9 cellular contexts compared by ENCODE assay signal in the genomic region with DNA sequence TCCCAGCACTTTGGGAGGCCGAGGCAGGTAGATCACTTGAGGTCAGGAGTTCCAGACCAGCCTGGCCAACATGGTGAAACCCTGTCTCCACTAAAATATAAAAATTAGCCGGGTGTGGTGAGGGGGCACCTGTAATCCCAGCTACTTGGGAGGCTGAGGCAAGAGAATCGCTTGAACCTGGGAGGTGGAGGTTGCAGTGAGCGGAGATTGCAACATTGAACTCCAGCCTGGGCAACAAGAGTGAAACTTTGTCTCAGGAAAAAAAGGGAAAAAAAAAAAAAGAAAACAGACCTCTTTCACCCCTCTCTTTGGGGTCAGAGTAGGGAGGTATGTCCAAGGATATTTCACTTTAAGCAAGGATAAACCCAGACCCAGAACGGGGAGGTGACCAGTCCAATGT. TPM values are rescaled to one million over a fixed set of nuclear protein-coding genes. Genes with fewer than 3 reads are reported as not detected.
DNase-seq lines count a peak whose midpoint lies in the region; ATAC-seq and TF ChIP-seq lines count a peak whose summit lies in the region.
"Not testable (repeated sequence)": the region's sequence is repeated elsewhere in the genome, so short reads cannot be mapped to it uniquely, and the experiment has no call there.
"Had no signal": no experiment of that assay in that cellular context is flagged by ENCODE, and none has a peak within 500 bp of the region (broad histone marks: within the 10 kb centered on the region; RNA-seq: fewer than 3 reads in every experiment).

No MANE protein-coding gene starts in this region.

- H3K27me3 ChIP-seq in IMR-90 (ENCODE audit: control insufficient read depth, insufficient read depth, low read length); duodenal mucosa (ENCODE audit: control insufficient read depth in 1 of 2, insufficient read depth in 2 of 2, low read length in 2 of 2); heart left ventricle; mesenchymal stem cell (ENCODE audit: control insufficient read depth in 1 of 2, insufficient read depth in 1 of 2, low read length in 2 of 2); prostate gland (replicated peaks; ENCODE audit: insufficient read depth); smooth muscle cell (ENCODE audit: low read depth); vagina: not testable (repeated sequence)

- H2BK20ac ChIP-seq in IMR-90 (ENCODE audit: low read depth, low read length): peak overlapping the region; percentile 100

- H2AK5ac ChIP-seq in IMR-90 (ENCODE audit: low read depth, low read length): peak overlapping the region; percentile 92
- peak overlapping the region; percentile 87 for H2AK5ac ChIP-seq in mesenchymal stem cell (ENCODE audit: low read length, severe bottlenecking)

- not testable (repeated sequence) for H3K9me3 ChIP-seq in IMR-90 (ENCODE audit: control insufficient read depth, insufficient read depth, low read length); duodenal mucosa (ENCODE audit: control insufficient read depth in 1 of 2, low read length in 2 of 2); heart left ventricle; mesenchymal stem cell (ENCODE audit: control insufficient read depth, low read length); prostate gland; smooth muscle cell (replicated peaks; ENCODE audit: low read depth); vagina

- dilution Hi-C loops in IMR-90 (cut with HindIII; ENCODE audit: low sequenced_read_pairs, unreplicated experiment): not testable (repeated sequence)

- not testable (repeated sequence) for TF ChIP-seq POLR2A in IMR-90 (IDR thresholded peaks at IDR 0.05; ENCODE audit: low read depth, low read length); heart left ventricle (IDR thresholded peaks at IDR 0.05); prostate gland (IDR thresholded peaks at IDR 0.05); vagina (IDR thresholded peaks at IDR 0.05)

- peak overlapping the region; percentile 99 for H3K14ac ChIP-seq in IMR-90 (replicated peaks; ENCODE audit: low read depth, low read length)
- not testable (repeated sequence) for H3K14ac ChIP-seq in mesenchymal stem cell (ENCODE audit: low read length in 2 of 2)

- not testable (repeated sequence) for H3K9ac ChIP-seq in IMR-90 (ENCODE audit: low read depth, low read length); duodenal mucosa (ENCODE audit: low read depth in 1 of 2, low read length in 2 of 2); mesenchymal stem cell (ENCODE audit: low read length); smooth muscle cell (ENCODE audit: low read depth)

- not testable (repeated sequence) for H3K79me1 ChIP-seq in IMR-90 (ENCODE audit: low read depth in 1 of 2, low read length in 2 of 2); mesenchymal stem cell (replicated peaks; ENCODE audit: low read length, poor library complexity, severe bottlenecking)

- H2BK15ac ChIP-seq in IMR-90 (ENCODE audit: low read depth, low read length) (peak overlapping the region; percentile 94; the same call in 2 of the 3 replicates), mesenchymal stem cell (ENCODE audit: low read depth, poor library complexity, severe bottlenecking) (peak overlapping the region; percentile 4)

- in situ Hi-C loops in IMR-90 (cut with MboI; ENCODE audit: low sequenced_read_pairs): loop anchor here (5.0 kb wide), 1 partner anchor 55 kb away; no protein-coding TSS in a partner anchor

- peak overlapping the region; percentile 96 for H2AK9ac ChIP-seq in IMR-90 (replicated peaks; ENCODE audit: low read depth, low read length, poor library complexity)

- H3F3A ChIP-seq in smooth muscle cell (ENCODE audit: low read depth): peaks cover 11% of the 10 kb centered on the region

- H3K9me1 ChIP-seq in IMR-90 (ENCODE audit: insufficient read depth, low read length): peaks cover 24% of the 10 kb centered on the region

- H2BK12ac ChIP-seq in mesenchymal stem cell (ENCODE audit: low read length in 2 of 2): peak overlapping the region; percentile 10 to 32

- not testable (repeated sequence) for TF ChIP-seq CTCF in IMR-90 (conservative IDR thresholded peaks at IDR 0.05; ENCODE audit: low read depth, low read length); heart left ventricle (IDR thresholded peaks at IDR 0.05); prostate gland (IDR thresholded peaks at IDR 0.05); smooth muscle cell (IDR thresholded peaks at IDR 0.05; ENCODE audit: borderline replicate concordance, insufficient read depth, poor library complexity, severe bottlenecking); vagina (IDR thresholded peaks at IDR 0.05)

- WGBS in IMR-90 (ENCODE audit: extremely low coverage in 2 of 2, insufficient read length in 1 of 2), 2 experiments: 100% methylated on average over 1 of the region's 5 CpGs; no CpG with 5 or more reads in 1 of the 2 experiments
- 61 to 82% (median 64%) methylated on average over 5 of the region's 5 CpGs for WGBS in heart left ventricle, 4 donors
- 89% methylated on average over 3 of the region's 5 CpGs for WGBS in mesenchymal stem cell
- WGBS in prostate gland: 75% methylated on average over 5 of the region's 5 CpGs
- WGBS in smooth muscle cell (ENCODE audit: low lambda C conversion rate): 86% methylated on average over 5 of the region's 5 CpGs

- H3K4me2 ChIP-seq in IMR-90 (ENCODE audit: low read depth, low read length); mesenchymal stem cell (ENCODE audit: low read length, poor library complexity, severe bottlenecking): not testable (repeated sequence)
- H3K4me2 ChIP-seq in smooth muscle cell: peak overlapping the region; percentile 72

- peak overlapping the region; percentile 88 for H3K18ac ChIP-seq in IMR-90 (ENCODE audit: low read depth, low read length)
- not testable (repeated sequence) for H3K18ac ChIP-seq in mesenchymal stem cell (ENCODE audit: low read depth in 1 of 2, low read length in 2 of 2)

- BruUV-seq in IMR-90 (replicated peaks; lab: Mats Ljungman, UMichigan): not testable (repeated sequence)

- H3K4me3 ChIP-seq in IMR-90 (ENCODE audit: insufficient read depth, low read depth, low read length); duodenal mucosa (ENCODE audit: low read depth in 1 of 2, low read length in 2 of 2); heart left ventricle; mesenchymal stem cell (ENCODE audit: insufficient read depth in 1 of 2, low read depth in 1 of 2, low read length in 2 of 2); prostate gland; smooth muscle cell; vagina: not testable (repeated sequence)

- H4K91ac ChIP-seq in IMR-90 (ENCODE audit: insufficient read depth, low read depth, low read length): peak overlapping the region; percentile 99
- not testable (repeated sequence) for H4K91ac ChIP-seq in mesenchymal stem cell (ENCODE audit: low read length)

- H4K5ac ChIP-seq in IMR-90 (ENCODE audit: low read depth, low read length): peak overlapping the region; percentile 78; the same call in 1 of the 2 replicates

- intact Hi-C loops in IMR-90 (cut with micrococcal nuclease); vagina (cut with DNase I): not testable (repeated sequence)
- intact Hi-C loops in heart left ventricle (cut with DNase I): loop anchor here in 3 of 10 donors (10.0 kb wide), 3 partner anchors 47 to 217 kb away; partner anchors contain the start of gene SLC4A3 (in 1 of the 3)
- intact Hi-C loops in prostate gland (cut with DNase I): loop anchor here (5.0 kb wide), 1 partner anchor 45 kb away; no protein-coding TSS in a partner anchor

- H3K79me2 ChIP-seq in smooth muscle cell (ENCODE audit: low read depth): not testable (repeated sequence)

- H4K8ac ChIP-seq in IMR-90 (ENCODE audit: low read depth in 2 of 2, low read length in 2 of 2): peak overlapping the region; percentile 94 to 96
- H4K8ac ChIP-seq in mesenchymal stem cell (ENCODE audit: low read length): not testable (repeated sequence)

- H3K56ac ChIP-seq in IMR-90 (ENCODE audit: extremely low read depth, insufficient read depth, low read length): not testable (repeated sequence)

- TF ChIP-seq RAD21 in IMR-90 (IDR thresholded peaks at IDR 0.05; ENCODE audit: low read length): not testable (repeated sequence)

- peak overlapping the region; percentile 99 for H3K4ac ChIP-seq in IMR-90 (ENCODE audit: low read depth, low read length)
- H3K4ac ChIP-seq in mesenchymal stem cell (ENCODE audit: low read depth in 1 of 2, low read length in 2 of 2): not testable (repeated sequence)

- peaks cover 21% of the 10 kb centered on the region for H3K4me1 ChIP-seq in IMR-90 (ENCODE audit: control insufficient read depth, insufficient read depth, low read length)
- H3K4me1 ChIP-seq in duodenal mucosa (ENCODE audit: control insufficient read depth in 1 of 2, insufficient read depth in 2 of 2, low read length in 2 of 2); prostate gland (replicated peaks); smooth muscle cell (ENCODE audit: low read depth); vagina: not testable (repeated sequence)
- peaks cover 0 to 63% (median 19%) of the 10 kb centered on the region in 12 donors for H3K4me1 ChIP-seq in heart left ventricle
- H3K4me1 ChIP-seq in mesenchymal stem cell (ENCODE audit: control insufficient read depth, insufficient read depth, low read depth, low read length): peaks cover 28% of the 10 kb centered on the region

- peak overlapping the region; percentile 44; the same call in 1 of the 2 replicates for H3K27ac ChIP-seq in IMR-90 (ENCODE audit: insufficient read depth, low read length)
- H3K27ac ChIP-seq in duodenal mucosa (ENCODE audit: low read depth, low read length): peak overlapping the region; percentile 5
- H3K27ac ChIP-seq in heart left ventricle: peak overlapping the region; percentile 42 to 99 (median 92)
- peak overlapping the region; percentile 30 for H3K27ac ChIP-seq in mesenchymal stem cell (ENCODE audit: low read length, poor library complexity, severe bottlenecking)
- H3K27ac ChIP-seq in prostate gland: peak overlapping the region; percentile 70 to 72
- H3K27ac ChIP-seq in smooth muscle cell (ENCODE audit: low read depth): peak overlapping the region; percentile 81
- H3K27ac ChIP-seq in vagina: peak overlapping the region; percentile 66

- CTCF ChIA-PET in IMR-90 (lab: Yijun Ruan, JAX): not testable (repeated sequence)

- peak overlapping the region; percentile 75 for H2AFZ ChIP-seq in IMR-90 (replicated peaks; ENCODE audit: low read length, poor library complexity)
- H2AFZ ChIP-seq in mesenchymal stem cell (ENCODE audit: low read depth, low read length); smooth muscle cell (ENCODE audit: low read depth): not testable (repeated sequence)

- POLR2A ChIA-PET in IMR-90 (lab: Charles Lee; ENCODE audit: unreplicated experiment): not testable (repeated sequence)

- H3K36me3 ChIP-seq in IMR-90 (ENCODE audit: control insufficient read depth, insufficient read depth, low read length); duodenal mucosa (ENCODE audit: control insufficient read depth in 1 of 2, insufficient read depth in 2 of 2, low read length in 2 of 2); heart left ventricle; mesenchymal stem cell (ENCODE audit: control insufficient read depth in 1 of 2, insufficient read depth in 2 of 2, low read depth in 1 of 2, low read length in 2 of 2); prostate gland; smooth muscle cell (ENCODE audit: low read depth); vagina: not testable (repeated sequence)

- not testable (repeated sequence) for H4K20me1 ChIP-seq in IMR-90 (ENCODE audit: insufficient read depth, low read length); smooth muscle cell (ENCODE audit: low read depth)

- ATAC-seq in IMR-90 (ENCODE audit: low read depth); heart left ventricle: not testable (repeated sequence)

- peak overlapping the region; percentile 86 for H2BK5ac ChIP-seq in IMR-90 (ENCODE audit: low read depth, low read length, poor library complexity, severe bottlenecking)
- not testable (repeated sequence) for H2BK5ac ChIP-seq in mesenchymal stem cell (ENCODE audit: low read depth, low read length, poor library complexity, severe bottlenecking)

- DNase-seq in IMR-90; heart left ventricle; mesenchymal stem cell; prostate gland (ENCODE audit: low spot score); smooth muscle cell (lab: John Stamatoyannopoulos, UW; ENCODE audit: unreplicated experiment); vagina (ENCODE audit: extremely low spot score in 2 of 2): not testable (repeated sequence)

- H2BK120ac ChIP-seq in IMR-90 (ENCODE audit: low read depth, low read length): peak overlapping the region; percentile 98
- H2BK120ac ChIP-seq in mesenchymal stem cell (ENCODE audit: low read depth, low read length): not testable (repeated sequence)

- H3K23ac ChIP-seq in IMR-90 (ENCODE audit: low read depth, low read length): peak overlapping the region; percentile 97
- not testable (repeated sequence) for H3K23ac ChIP-seq in mesenchymal stem cell (ENCODE audit: low read length in 2 of 2)

RNA-seq across cellular contexts. Expression of gene DES, which starts 10.8 kb away (rescaled TPM):
- total RNA-seq in IMR-90 (2012; rRNA removed) (3.3 and 4.3 TPM in 2 replicates), heart left ventricle (over 10,000 TPM in 8 of 9 donors, 1,000 to 10,000 TPM in 1; 9,618 to 28,674 (median 17,979) TPM), prostate gland (1,000 to 10,000 TPM; 1,584 to 1,742 TPM), smooth muscle cell (103 and 127 TPM in 2 replicates), vagina (883 TPM)
- polyA plus RNA-seq in IMR-90 (2012; rRNA removed) (4.0 and 4.9 TPM in 2 replicates), heart left ventricle (over 10,000 TPM; 15,024 to 19,385 TPM), smooth muscle cell (106 and 109 TPM in 2 replicates)
- 3.4 and 4.1 TPM in 2 replicates for polyA plus RNA-seq in IMR-90 (2012; cell fraction: cytosol; rRNA removed)
- polyA plus RNA-seq in IMR-90 (2012; cell fraction: nucleus; rRNA removed; ENCODE audit: low replicate concordance): 3.2 TPM in 2 replicates
- 1.2 TPM for polyA plus RNA-seq in mesenchymal stem cell (2013, experiment 1 of 2)
- polyA plus RNA-seq in mesenchymal stem cell (2013, experiment 2 of 2): 1.8 TPM
- total RNA-seq: Caco-2; CD4-positive, alpha-beta memory T cell had no signal
- polyA plus RNA-seq: CD4-positive, alpha-beta memory T cell had no signal

RNA-seq across cellular contexts. Expression of gene DNPEP, which starts 19.6 kb away (rescaled TPM):
- 74.7 and 89.4 TPM in 2 replicates for total RNA-seq in IMR-90 (2012; rRNA removed)
- polyA plus RNA-seq in IMR-90 (2012; rRNA removed): 74.2 and 75.1 TPM in 2 replicates
- polyA plus RNA-seq in IMR-90 (2012; cell fraction: cytosol; rRNA removed): 40.9 and 81.3 TPM in 2 replicates
- 134 and 230 TPM in 2 replicates for polyA plus RNA-seq in IMR-90 (2012; cell fraction: nucleus; rRNA removed; ENCODE audit: low replicate concordance)
- total RNA-seq in heart left ventricle: 100 to 1,000 TPM in 1 of 9 donors, 10 to 100 TPM in 8; 61.8 to 101 (median 73.4) TPM
- polyA plus RNA-seq in heart left ventricle: 10 to 100 TPM; 61.3 to 69.6 TPM
- polyA plus RNA-seq in mesenchymal stem cell (2013, experiment 1 of 2): 67.3 TPM
- 68.7 TPM for polyA plus RNA-seq in mesenchymal stem cell (2013, experiment 2 of 2)
- total RNA-seq in prostate gland: 10 to 100 TPM; 54.1 to 82.4 TPM
- 24.9 and 137 TPM in 2 replicates for total RNA-seq in smooth muscle cell
- 48.1 and 61.8 TPM in 2 replicates for polyA plus RNA-seq in smooth muscle cell
- total RNA-seq in vagina: 62.9 TPM

RNA-seq across cellular contexts. Expression of gene SPEG, which starts 27.3 kb away (rescaled TPM):
- total RNA-seq in IMR-90 (2012; rRNA removed) (6.8 and 7.8 TPM in 2 replicates), heart left ventricle (100 to 1,000 TPM in 6 of 9 donors, 10 to 100 TPM in 3; 93.6 to 150 (median 114) TPM), prostate gland (10 to 100 TPM; 30.7 to 53.4 TPM), smooth muscle cell (14.9 and 38.8 TPM in 2 replicates), vagina (28.2 TPM)
- polyA plus RNA-seq in IMR-90 (2012; rRNA removed) (81.6 and 109 TPM in 2 replicates), heart left ventricle (10 to 100 TPM; 64.8 to 92.2 TPM), smooth muscle cell (37.8 and 40.5 TPM in 2 replicates)
- polyA plus RNA-seq in IMR-90 (2012; cell fraction: cytosol; rRNA removed): 37.7 and 53.1 TPM in 2 replicates
- 492 and 808 TPM in 2 replicates for polyA plus RNA-seq in IMR-90 (2012; cell fraction: nucleus; rRNA removed; ENCODE audit: low replicate concordance)
- polyA plus RNA-seq in mesenchymal stem cell (2013, experiment 1 of 2): 19.3 TPM
- polyA plus RNA-seq in mesenchymal stem cell (2013, experiment 2 of 2): 19.1 TPM

Comparison
In these comparisons a context has a peak if more than half of its experiments do, and no peak if none do; other contexts are left out.
1. H3K27ac ChIP-seq: peak in every context shown above with its lines; median percentile 92 in heart left ventricle; 81 in smooth muscle cell; 71 in prostate gland; 66 in vagina; 44 in IMR-90; 30 in mesenchymal stem cell; 5 in duodenal mucosa.
2. RNA of gene DES, which starts 10.8 kb away (total RNA-seq): 9,618 to 28,674 TPM in heart left ventricle, 1,584 to 1,742 TPM in prostate gland, 883 TPM in vagina (single experiment) and 103 to 127 TPM in smooth muscle cell; 3.3 to 4.3 TPM in IMR-90; every median in the first group is over 10 times any median in the second.